In the genomic region with DNA sequence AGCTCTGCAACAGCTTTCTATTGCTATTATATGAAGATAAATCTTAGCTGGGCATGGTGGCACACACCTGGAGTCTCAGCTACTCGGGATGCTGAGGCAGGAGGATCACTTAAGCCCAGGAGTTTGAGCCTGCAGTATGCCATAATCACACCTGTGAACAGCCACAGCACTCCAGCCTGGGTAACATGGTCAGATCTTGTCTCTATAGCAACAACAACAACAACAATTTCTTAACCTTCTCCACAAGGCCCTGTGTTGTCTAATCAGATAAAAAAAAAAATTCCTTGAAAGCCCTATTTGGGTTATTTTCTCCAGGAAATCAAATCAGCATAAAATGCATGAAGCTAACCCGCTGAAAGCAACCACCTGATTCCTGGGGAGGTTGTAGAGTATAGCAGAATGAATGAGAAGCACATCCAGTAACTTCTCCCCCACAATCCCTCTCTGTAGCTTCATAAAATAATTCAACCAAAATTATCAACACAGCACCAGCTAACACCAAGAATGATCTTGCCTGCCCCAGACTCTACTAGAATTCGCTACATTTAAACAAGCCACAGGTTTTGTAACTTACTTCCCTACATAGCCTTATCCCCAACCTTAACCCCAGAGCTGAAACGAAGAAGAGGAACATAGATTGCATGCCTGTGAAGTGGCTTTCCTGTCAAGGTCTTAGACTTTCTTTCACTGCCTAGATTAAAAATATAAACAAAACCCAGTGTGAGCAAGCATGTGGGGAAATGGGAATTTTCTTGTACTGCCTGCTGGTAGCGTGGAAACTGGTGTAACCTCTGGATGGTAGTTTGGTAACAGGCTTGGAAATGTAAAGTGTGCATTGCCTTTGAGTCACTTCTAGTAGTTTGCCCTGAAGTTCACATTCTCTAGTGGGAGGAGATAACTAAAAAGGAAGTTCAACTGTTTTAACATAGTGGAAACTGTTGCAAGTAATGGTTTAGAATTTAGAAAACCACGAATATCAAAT, we compare ENCODE assay signal across 8 cellular contexts. TPM values are rescaled to one million over a fixed set of nuclear protein-coding genes. Genes with fewer than 3 reads are reported as not detected.
DNase-seq lines count a peak whose midpoint lies in the region; ATAC-seq and TF ChIP-seq lines count a peak whose summit lies in the region.

No MANE protein-coding gene starts in this region.

- H3K4me3 Mint-ChIP-seq in immature natural killer cell: no peak overlapping the region

- H3K4me1 Mint-ChIP-seq in immature natural killer cell: peaks cover 0 to under 1% of the 10 kb centered on the region in 2 donors

- DNase-seq in GF-D8 (lab: John Stamatoyannopoulos, UW) (peak; percentile 93), ovary (no peak), immature natural killer cell (no peak), thyroid gland (no peak)
- no peak for DNase-seq in stimulated activated CD8-positive, alpha-beta memory T cell treated with anti-CD3 and anti-CD28 coated beads, Interleukin-4, amount 100 ng/mL, for 48 hours

- peaks cover 0 to under 1% (median 0%) of the 10 kb centered on the region in 3 donors for H3K36me3 Mint-ChIP-seq in immature natural killer cell

- peak; percentile 72 for ATAC-seq in GM21528 (IDR thresholded peaks at IDR 0.05; ENCODE audit: low FRiP score, unreplicated experiment)

- H3K27me3 ChIP-seq in ovary (no peaks in the 10 kb centered on the region), thyroid gland (no peaks in the 10 kb centered on the region)

- H3K9me3 ChIP-seq in KOPT-K1 (ENCODE audit: insufficient read depth, low read length, poor library complexity, severe bottlenecking) (no peaks in the 10 kb centered on the region), ovary (no peaks in the 10 kb centered on the region), thyroid gland (no peaks in the 10 kb centered on the region)

- no peak overlapping the region for H3K4me3 ChIP-seq in ovary
- H3K4me3 ChIP-seq in thyroid gland (replicated peaks in 1 of 3): no peak overlapping the region

- peak overlapping the region in 3 of 6 donors; percentile 0 to 27 (median 23) for H3K27ac Mint-ChIP-seq in immature natural killer cell

- no peaks in the 10 kb centered on the region for H3K4me1 ChIP-seq in ovary (ENCODE audit: insufficient read depth)
- no peaks in the 10 kb centered on the region for H3K4me1 ChIP-seq in thyroid gland

- H3K36me3 ChIP-seq in KOPT-K1 (ENCODE audit: insufficient read depth, low read length) (no peaks in the 10 kb centered on the region), ovary (no peaks in the 10 kb centered on the region), thyroid gland (no peaks in the 10 kb centered on the region)

- no peak for TF ChIP-seq EP300 in ovary (IDR thresholded peaks at IDR 0.05)

- WGBS in ovary, 3 donors: 63 to 69% (median 63%) methylated on average over 6 of the region's 6 CpGs
- WGBS in thyroid gland, 2 donors: 78 to 80% methylated on average over 6 of the region's 6 CpGs

- peaks cover 0 to 6% (median 3%) of the 10 kb centered on the region in 3 donors for H3K27me3 Mint-ChIP-seq in immature natural killer cell (ENCODE audit: low read depth in 3 of 3)

- no peak for TF ChIP-seq POLR2A in ovary (IDR thresholded peaks at IDR 0.05)
- TF ChIP-seq POLR2A in thyroid gland (IDR thresholded peaks at IDR 0.05): no peak

- no peaks in the 10 kb centered on the region for H3K9me3 Mint-ChIP-seq in immature natural killer cell

- intact Hi-C loops in ovary (cut with DNase I) (no loop called here), thyroid gland (cut with DNase I) (no loop called here)

- TF ChIP-seq CTCF in ovary (IDR thresholded peaks at IDR 0.05) (no peak), thyroid gland (IDR thresholded peaks at IDR 0.05) (no peak)

- H3K27ac ChIP-seq in KOPT-K1 (ENCODE audit: low read depth, low read length, poor library complexity, severe bottlenecking) (peak overlapping the region; percentile 73), cingulate gyrus (ENCODE audit: low read depth, low read length) (peak overlapping the region; percentile 5), ovary (no peak overlapping the region), thyroid gland (no peak overlapping the region)

RNA-seq across cellular contexts. Expression of gene STK38L, which starts 6.0 kb away (rescaled TPM):
- 10 to 100 TPM; 13.4 to 23.6 (median 16.8) TPM for total RNA-seq in ovary
- 10 to 100 TPM in 1 of 2 donors, 1 to 10 TPM in 1; 7.4 to 24.7 TPM for polyA plus RNA-seq in ovary
- polyA plus RNA-seq in immature natural killer cell: 10 to 100 TPM in 2 of 3 donors, 1 to 10 TPM in 1; 9.7 to 12.4 (median 11.7) TPM
- 10 to 100 TPM; 20.1 to 42.2 (median 27.0) TPM for total RNA-seq in thyroid gland

Comparison
In these comparisons a context has a peak if more than half of its experiments do, and no peak if none do; other contexts are left out.
1. H3K27ac ChIP-seq: peak in KOPT-K1 (single experiment) and cingulate gyrus (single experiment); none in ovary (0 of 2) and thyroid gland (0 of 3).